ENCODE assay signal across 15 cellular contexts in genomic region chr6:159976844-159977241, GRCh38. TPM values are rescaled to one million over a fixed set of nuclear protein-coding genes. Genes with fewer than 3 reads are reported as not detected.
A peak's percentile ranks its signal among the peaks of the same experiment; 100 is the strongest.
DNase-seq lines count a peak whose midpoint lies in the region; ATAC-seq and TF ChIP-seq lines count a peak whose summit lies in the region.
"Had no signal": no experiment of that assay in that cellular context is flagged by ENCODE, and none has a peak within 500 bp of the region (broad histone marks: within the 10 kb centered on the region; RNA-seq: fewer than 3 reads in every experiment).

No MANE protein-coding gene starts in this region.

- no peak for TF ChIP-seq CTCF in activated CD8-positive, alpha-beta T cell treated with anti-CD3 and anti-CD28 coated beads for 36 hours (IDR thresholded peaks at IDR 0.05)
- no peak for TF ChIP-seq CTCF in lower lobe of right lung (IDR thresholded peaks at IDR 0.05)

- H3K4me1 Mint-ChIP-seq in activated T-cell treated with anti-CD3 and anti-CD28 coated beads, Interleukin-2, amount 50 U/mL, for 72 hours (ENCODE audit: low read depth), result peaks cover 98% of the 10 kb centered on the region
- peaks cover 95% of the 10 kb centered on the region for H3K4me1 Mint-ChIP-seq in activated CD8-positive, alpha-beta T cell treated with anti-CD3 and anti-CD28 coated beads for 36 hours (ENCODE audit: low read depth)

- intact Hi-C loops in activated CD8-positive, alpha-beta T cell treated with anti-CD3 and anti-CD28 coated beads for 36 hours (cut with micrococcal nuclease), result loop anchor here (10.0 kb wide), 1 partner anchor 252 kb away; the partner anchor contains the start of gene WTAP
- intact Hi-C loops in lower lobe of right lung (cut with DNase I), result no loop called here

- no peak for DNase-seq in activated T-cell treated with anti-CD3 and anti-CD28 coated beads, Interleukin-2, amount 50 U/mL, for 72 hours
- DNase-seq in activated T-cell treated with anti-CD3 and anti-CD28 coated beads for 4 hours (no peak), lower lobe of right lung (no peak), hippocampal formation (lab: John Stamatoyannopoulos, UW) (no peak), T-helper 9 cell (no peak)
- DNase-seq in activated CD8-positive, alpha-beta T cell treated with anti-CD3 and anti-CD28 coated beads for 36 hours, result no peak
- DNase-seq: activated CD8-positive, alpha-beta memory T cell treated with anti-CD3 and anti-CD28 coated beads, Interleukin-2, amount 50 U/mL, for 48 hours; cortex of kidney; glutamatergic neuron; GOT3; Kasumi-1; NCI-H446 treated with DMSO at 0.1 percent for 48 hours had no signal

- H3K4me3 ChIP-seq in lower lobe of right lung (no peak overlapping the region), subcutaneous abdominal adipose tissue (ENCODE audit: low read depth in 1 of 5, low read length in 5 of 5) (peak overlapping the region in 3 of 5 donors; percentile 0 to 53 (median 11))
- H3K4me3 ChIP-seq: suprapubic skin had no signal

- CTCF ChIA-PET in activated CD8-positive, alpha-beta T cell treated with anti-CD3 and anti-CD28 coated beads for 36 hours (lab: Charles Lee), result interaction anchor here (0.5 kb wide), 1 partner anchor 27 kb away, joined by 3 read pairs; no protein-coding TSS in a partner anchor

- H3K36me3 ChIP-seq in lower lobe of right lung (no peaks in the 10 kb centered on the region), subcutaneous abdominal adipose tissue (ENCODE audit: control insufficient read depth in 5 of 5, insufficient read depth in 5 of 5, low read length in 5 of 5) (no peaks in the 10 kb centered on the region)
- H3K36me3 ChIP-seq: suprapubic skin had no signal

- H3K4me1 ChIP-seq in lower lobe of right lung (peaks cover 84% of the 10 kb centered on the region), subcutaneous abdominal adipose tissue (ENCODE audit: control insufficient read depth in 5 of 5, insufficient read depth in 5 of 5, low read length in 5 of 5) (peaks cover 19 to 73% (median 64%) of the 10 kb centered on the region in 5 donors)

- H3K36me3 Mint-ChIP-seq in activated T-cell treated with anti-CD3 and anti-CD28 coated beads, Interleukin-2, amount 50 U/mL, for 72 hours (ENCODE audit: insufficient read depth in 2 of 2), result peaks cover 0 to 2% of the 10 kb centered on the region in 2 donors
- peaks cover 38% of the 10 kb centered on the region for H3K36me3 Mint-ChIP-seq in activated CD8-positive, alpha-beta T cell treated with anti-CD3 and anti-CD28 coated beads for 36 hours (ENCODE audit: low read depth)

- peak overlapping the region; percentile 54 for H3K27ac ChIP-seq in lower lobe of right lung
- peak overlapping the region; percentile 27 for H3K27ac ChIP-seq in subcutaneous abdominal adipose tissue (ENCODE audit: low read depth, low read length)

- H3K9me3 Mint-ChIP-seq in activated T-cell treated with anti-CD3 and anti-CD28 coated beads, Interleukin-2, amount 50 U/mL, for 72 hours, result no peaks in the 10 kb centered on the region
- H3K9me3 Mint-ChIP-seq in activated CD8-positive, alpha-beta T cell treated with anti-CD3 and anti-CD28 coated beads for 36 hours, result no peaks in the 10 kb centered on the region

- H3K27me3 ChIP-seq in lower lobe of right lung (ENCODE audit: low read depth) (no peaks in the 10 kb centered on the region), subcutaneous abdominal adipose tissue (ENCODE audit: control insufficient read depth in 5 of 5, insufficient read depth in 4 of 5, low read length in 5 of 5) (no peaks in the 10 kb centered on the region)
- H3K27me3 ChIP-seq: suprapubic skin had no signal

- no peak overlapping the region for H3K9ac ChIP-seq in subcutaneous abdominal adipose tissue (ENCODE audit: low read length in 5 of 5)

- H3K27ac Mint-ChIP-seq in activated T-cell treated with anti-CD3 and anti-CD28 coated beads, Interleukin-2, amount 50 U/mL, for 72 hours, result peak overlapping the region; percentile 93
- H3K27ac Mint-ChIP-seq in activated CD8-positive, alpha-beta T cell treated with anti-CD3 and anti-CD28 coated beads for 36 hours, result peak overlapping the region; percentile 98

- POLR2A ChIA-PET in activated CD8-positive, alpha-beta T cell treated with anti-CD3 and anti-CD28 coated beads for 36 hours (lab: Charles Lee), result interaction anchor here (0.6 to 2.3 kb wide), 3 partner anchors 39 to 408 kb away, joined by 4 to 8 read pairs (median 5); partner anchors contain the start of gene WTAP

- H3K4me3 Mint-ChIP-seq in activated T-cell treated with anti-CD3 and anti-CD28 coated beads, Interleukin-2, amount 50 U/mL, for 72 hours, result peak overlapping the region; percentile 78 to 89
- H3K4me3 Mint-ChIP-seq in activated CD8-positive, alpha-beta T cell treated with anti-CD3 and anti-CD28 coated beads for 36 hours, result peak overlapping the region; percentile 78

- no peak for ATAC-seq in activated T-cell treated with anti-CD3 and anti-CD28 coated beads, Interleukin-2, amount 50 U/mL, for 72 hours (replicated peaks in 1 of 2)
- ATAC-seq in activated CD8-positive, alpha-beta T cell treated with anti-CD3 and anti-CD28 coated beads for 36 hours, result no peak
- ATAC-seq in lower lobe of right lung (no peak), GM21619 (IDR thresholded peaks at IDR 0.05; ENCODE audit: unreplicated experiment) (no peak)

- H3K27me3 Mint-ChIP-seq in activated T-cell treated with anti-CD3 and anti-CD28 coated beads, Interleukin-2, amount 50 U/mL, for 72 hours (ENCODE audit: low read depth), result no peaks in the 10 kb centered on the region
- no peaks in the 10 kb centered on the region for H3K27me3 Mint-ChIP-seq in activated CD8-positive, alpha-beta T cell treated with anti-CD3 and anti-CD28 coated beads for 36 hours

- H3K9me3 ChIP-seq in lower lobe of right lung (no peaks in the 10 kb centered on the region), subcutaneous abdominal adipose tissue (ENCODE audit: control insufficient read depth in 5 of 5, low read length in 5 of 5) (no peaks in the 10 kb centered on the region)
- H3K9me3 ChIP-seq: suprapubic skin had no signal

RNA-seq across cellular contexts. Expression of gene IGF2R, which starts 8.0 kb away (rescaled TPM):
- 10 to 100 TPM; 68.9 to 83.6 TPM for total RNA-seq in activated T-cell treated with anti-CD3 and anti-CD28 coated beads, Interleukin-2, amount 50 U/mL, for 72 hours
- 10 to 100 TPM; 81.7 to 82.4 TPM for total RNA-seq in activated CD8-positive, alpha-beta T cell treated with anti-CD3 and anti-CD28 coated beads for 36 hours
- 156 TPM for total RNA-seq in lower lobe of right lung
